Comparison of ENCODE assay signal across 20 cellular contexts in the genomic region with DNA sequence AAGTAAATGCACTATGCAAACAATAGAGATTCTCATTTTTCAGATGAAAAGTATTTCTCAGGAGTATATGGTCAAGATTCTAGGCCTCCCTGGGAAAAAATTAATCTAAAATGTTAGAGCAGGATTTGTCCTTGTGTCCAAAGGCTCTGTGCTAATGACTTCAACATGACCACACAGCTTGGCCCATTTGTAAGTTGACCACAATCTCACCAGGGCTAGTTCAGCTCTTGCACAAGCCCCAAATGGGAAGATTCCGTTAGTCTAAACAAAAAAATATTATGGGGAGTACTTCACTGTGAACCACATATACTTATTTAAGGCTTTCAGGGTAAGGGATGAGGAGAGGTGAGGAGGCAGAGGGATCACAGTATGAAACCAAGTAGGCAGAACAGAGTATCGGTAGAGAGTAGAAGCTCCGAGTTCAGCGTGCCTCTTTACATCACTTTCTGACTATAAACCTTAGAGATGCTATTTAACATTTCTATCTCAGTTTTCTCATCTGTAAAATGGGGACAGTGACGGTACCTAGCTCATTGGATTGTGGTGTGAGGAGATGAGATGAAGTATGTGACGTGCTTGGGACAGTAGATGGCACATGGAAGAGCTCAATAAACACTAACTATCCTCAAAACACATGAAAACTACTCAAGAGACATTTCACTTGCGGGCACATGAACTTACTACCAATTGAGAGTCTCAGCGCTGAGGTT. TPM values are rescaled to one million over a fixed set of nuclear protein-coding genes. Genes with fewer than 3 reads are reported as not detected.
DNase-seq lines count a peak whose midpoint lies in the region; ATAC-seq, FAIRE-seq and TF ChIP-seq lines count a peak whose summit lies in the region.
"Had no signal": no experiment of that assay in that cellular context is flagged by ENCODE, and none has a peak within 500 bp of the region (broad histone marks: within the 10 kb centered on the region; RNA-seq: fewer than 3 reads in every experiment).

No MANE protein-coding gene starts in this region.

- H2AFZ ChIP-seq in astrocyte (ENCODE audit: low read depth, low read length): no peak overlapping the region

- H3K9me3 Mint-ChIP-seq in astrocyte (ENCODE audit: unreplicated experiment): no peaks in the 10 kb centered on the region
- H3K9me3 Mint-ChIP-seq in activated naive CD8-positive, alpha-beta T cell treated with anti-CD3 and anti-CD28 coated beads for 36 hours: no peaks in the 10 kb centered on the region
- H3K9me3 Mint-ChIP-seq in stimulated activated memory B cell treated with anti-CD40 and anti-IgM and Interleukin-4, amounts not matched to agents 10 μg/mL and 1 μg/mL and 100 μg/mL, for 72 hours: no peaks in the 10 kb centered on the region
- H3K9me3 Mint-ChIP-seq: H9 had no signal

- peak; percentile 53 for DNase-seq in EH (ENCODE audit: low read depth)
- DNase-seq in astrocyte (ENCODE audit: low read depth): peak; percentile 11
- DNase-seq in iris pigment epithelial cell (ENCODE audit: low read depth): peak; percentile 84
- no peak for DNase-seq in stomach
- DNase-seq in activated naive CD8-positive, alpha-beta T cell treated with anti-CD3 and anti-CD28 coated beads for 36 hours: no peak
- no peak for DNase-seq in islet precursor cell
- no peak for DNase-seq in urothelium cell line (ENCODE audit: low spot score)
- DNase-seq: activated T-cell treated with anti-CD3 and anti-CD28 coated beads for 4 hours, NCI-H187 treated with DMSO at 0.1 percent for 48 hours, NCI-H446 treated with DMSO at 0.1 percent for 48 hours had no signal

- 74 to 85% (median 77%) methylated on average over 8 of the region's 8 CpGs for WGBS in stomach, 5 donors

- H3K9ac ChIP-seq in astrocyte (ENCODE audit: low read length): no peak overlapping the region

- no peak for TF ChIP-seq POLR2A in stomach (IDR thresholded peaks at IDR 0.05)

- H3K9me3 ChIP-seq in astrocyte (ENCODE audit: insufficient read depth, low read depth, low read length) (no peaks in the 10 kb centered on the region), stomach (no peaks in the 10 kb centered on the region)
- H3K9me3 ChIP-seq: pancreas, thyroid gland had no signal

- peaks cover 15% of the 10 kb centered on the region for H3K27me3 Mint-ChIP-seq in astrocyte (ENCODE audit: low read depth, unreplicated experiment)
- H3K27me3 Mint-ChIP-seq in activated naive CD8-positive, alpha-beta T cell treated with anti-CD3 and anti-CD28 coated beads for 36 hours: peaks cover 36% of the 10 kb centered on the region
- peaks cover 53% of the 10 kb centered on the region for H3K27me3 Mint-ChIP-seq in stimulated activated memory B cell treated with anti-CD40 and anti-IgM and Interleukin-4, amounts not matched to agents 10 μg/mL and 1 μg/mL and 100 μg/mL, for 72 hours

- H4K20me1 ChIP-seq in astrocyte (ENCODE audit: insufficient read depth, low read length): no peaks in the 10 kb centered on the region

- no peaks in the 10 kb centered on the region for H3K79me2 ChIP-seq in astrocyte (ENCODE audit: insufficient read depth, low read length)

- H3K27ac ChIP-seq in astrocyte (ENCODE audit: low read depth, low read length) (no peak overlapping the region), stomach (peak overlapping the region in 4 of 5 donors; percentile 75 to 93 (median 85))

- TF ChIP-seq EP300 in stomach (IDR thresholded peaks at IDR 0.05): no peak

- no peak for TF ChIP-seq CTCF in astrocyte (IDR thresholded peaks at IDR 0.05; ENCODE audit: insufficient read depth, low read depth, low read length)
- no peak for TF ChIP-seq CTCF in stomach (IDR thresholded peaks at IDR 0.05)

- peaks cover 34% of the 10 kb centered on the region for H3K27me3 ChIP-seq in astrocyte (ENCODE audit: insufficient read depth, low read length)
- peaks cover 0 to 5% (median 0%) of the 10 kb centered on the region in 3 donors for H3K27me3 ChIP-seq in stomach
- H3K27me3 ChIP-seq: pancreas, thyroid gland had no signal

- H3K27ac Mint-ChIP-seq in astrocyte (ENCODE audit: unreplicated experiment): no peak overlapping the region
- H3K27ac Mint-ChIP-seq in activated naive CD8-positive, alpha-beta T cell treated with anti-CD3 and anti-CD28 coated beads for 36 hours: no peak overlapping the region
- H3K27ac Mint-ChIP-seq in stimulated activated memory B cell treated with anti-CD40 and anti-IgM and Interleukin-4, amounts not matched to agents 10 μg/mL and 1 μg/mL and 100 μg/mL, for 72 hours: no peak overlapping the region
- H3K27ac Mint-ChIP-seq: IgD-negative memory B cell; naive thymus-derived CD4-positive, alpha-beta T cell had no signal

- intact Hi-C loops in stomach (cut with DNase I; ENCODE audit: low total_unique reads): no loop called here

- H3K4me1 Mint-ChIP-seq in astrocyte (ENCODE audit: low read depth, unreplicated experiment): peaks cover 5% of the 10 kb centered on the region
- no peaks in the 10 kb centered on the region for H3K4me1 Mint-ChIP-seq in activated naive CD8-positive, alpha-beta T cell treated with anti-CD3 and anti-CD28 coated beads for 36 hours
- H3K4me1 Mint-ChIP-seq in stimulated activated memory B cell treated with anti-CD40 and anti-IgM and Interleukin-4, amounts not matched to agents 10 μg/mL and 1 μg/mL and 100 μg/mL, for 72 hours: no peaks in the 10 kb centered on the region
- H3K4me1 Mint-ChIP-seq: IgD-negative memory B cell had no signal

- FAIRE-seq in astrocyte (lab: Jason Lieb, UNC) (no peak), urothelium cell line (lab: Jason Lieb, UNC) (no peak)
- FAIRE-seq: colon, endometrium, pancreas had no signal

- no peaks in the 10 kb centered on the region for H3K36me3 Mint-ChIP-seq in astrocyte (ENCODE audit: low read depth, unreplicated experiment)
- no peaks in the 10 kb centered on the region for H3K36me3 Mint-ChIP-seq in activated naive CD8-positive, alpha-beta T cell treated with anti-CD3 and anti-CD28 coated beads for 36 hours
- no peaks in the 10 kb centered on the region for H3K36me3 Mint-ChIP-seq in stimulated activated memory B cell treated with anti-CD40 and anti-IgM and Interleukin-4, amounts not matched to agents 10 μg/mL and 1 μg/mL and 100 μg/mL, for 72 hours
- H3K36me3 Mint-ChIP-seq: IgD-negative memory B cell; naive thymus-derived CD4-positive, alpha-beta T cell had no signal

- H3K36me3 ChIP-seq in astrocyte (ENCODE audit: insufficient read depth, low read length) (no peaks in the 10 kb centered on the region), stomach (no peaks in the 10 kb centered on the region)
- H3K36me3 ChIP-seq: pancreas, thyroid gland had no signal

- H3K4me3 ChIP-seq in astrocyte (ENCODE audit: insufficient read depth, low read depth, low read length) (no peak overlapping the region), stomach (no peak overlapping the region)
- H3K4me3 ChIP-seq: lung, pancreas, smooth muscle cell, thyroid gland had no signal

- H3K4me1 ChIP-seq in astrocyte (ENCODE audit: insufficient read depth, low read length) (no peaks in the 10 kb centered on the region), stomach (peaks cover 0 to 33% (median 25%) of the 10 kb centered on the region in 4 donors)
- H3K4me1 ChIP-seq: pancreas had no signal

- no peak for ATAC-seq in stimulated activated memory B cell treated with anti-CD40 and anti-IgM and Interleukin-4, amounts not matched to agents 10 μg/mL and 1 μg/mL and 100 μg/mL, for 72 hours

- H3K4me3 Mint-ChIP-seq in astrocyte (ENCODE audit: unreplicated experiment): no peak overlapping the region
- no peak overlapping the region for H3K4me3 Mint-ChIP-seq in activated naive CD8-positive, alpha-beta T cell treated with anti-CD3 and anti-CD28 coated beads for 36 hours
- no peak overlapping the region for H3K4me3 Mint-ChIP-seq in stimulated activated memory B cell treated with anti-CD40 and anti-IgM and Interleukin-4, amounts not matched to agents 10 μg/mL and 1 μg/mL and 100 μg/mL, for 72 hours
- H3K4me3 Mint-ChIP-seq: H9; IgD-negative memory B cell; naive thymus-derived CD4-positive, alpha-beta T cell had no signal

- H3K4me2 ChIP-seq in astrocyte (ENCODE audit: low read length): no peak overlapping the region
- H3K4me2 ChIP-seq: smooth muscle cell had no signal

RNA-seq across cellular contexts. Expression of a gene that starts 37.8 kb away (rescaled TPM):
- total RNA-seq in astrocyte (83.0 and 91.9 TPM in 2 replicates), stomach (10 to 100 TPM; 13.3 to 41.5 (median 19.7) TPM)
- polyA plus RNA-seq in stomach: 1 to 10 TPM; 3.6 to 6.9 (median 3.7) TPM
- 1 to 10 TPM in 1 of 2 experiments, under 1 TPM in 1; 0.54 to 1.5 TPM for total RNA-seq in activated naive CD8-positive, alpha-beta T cell treated with anti-CD3 and anti-CD28 coated beads for 36 hours
- polyA plus RNA-seq: naive thymus-derived CD4-positive, alpha-beta T cell had no signal

Comparison
In these comparisons a context has a peak if more than half of its experiments do, and no peak if none do; other contexts are left out.
1. DNase-seq: peak in EH (single experiment), astrocyte (single experiment) and iris pigment epithelial cell (single experiment); none in stomach (single experiment), activated naive CD8-positive, alpha-beta T cell treated with anti-CD3 and anti-CD28 coated beads for 36 hours (single experiment), islet precursor cell (single experiment) and urothelium cell line (single experiment).
2. RNA of a gene that starts 37.8 kb away (total RNA-seq): 83.0 to 91.9 TPM in astrocyte and 13.3 to 41.5 TPM in stomach; 0.54 to 1.5 TPM in activated naive CD8-positive, alpha-beta T cell treated with anti-CD3 and anti-CD28 coated beads for 36 hours; every median in the first group is over 4 times any median in the second.